Comparison of ENCODE assay signal across 9 cellular contexts in the genomic region with DNA sequence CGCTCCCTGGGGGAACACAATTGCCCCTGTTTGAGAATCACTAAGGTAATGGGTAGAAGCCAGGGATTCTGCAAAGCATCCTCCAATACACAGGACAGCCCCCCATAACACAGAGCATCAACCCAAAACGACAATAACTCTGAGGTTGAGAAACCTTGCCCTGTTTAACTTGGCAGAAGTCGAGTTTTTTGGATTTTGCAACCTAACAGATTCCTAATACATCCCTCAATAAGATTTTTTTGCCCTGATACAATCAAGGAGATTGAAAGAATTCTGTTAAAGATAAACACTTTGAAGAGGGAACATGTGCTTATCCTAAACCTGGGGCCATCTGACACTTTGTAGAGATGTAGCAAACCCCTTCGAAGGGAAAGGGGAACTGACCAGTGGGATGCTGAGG.
"Had no signal": no experiment of that assay in that cellular context is flagged by ENCODE, and none has a peak within 500 bp of the region (broad histone marks: within the 10 kb centered on the region; RNA-seq: fewer than 3 reads in every experiment).

No MANE protein-coding gene starts in this region.

- H3K4me3 ChIP-seq: GM23248, K562 had no signal

- DNase-seq: GM23248, GOT3, H9, HCEC 1CT, KG1 had no signal

- H3K27ac ChIP-seq: GM23248, HL-60 had no signal

- H3K9ac ChIP-seq: GM23248 had no signal

- FAIRE-seq: H54, HepG2, K562 had no signal

- H2AFZ ChIP-seq: GM23248 had no signal

- ATAC-seq: HepG2, K562 had no signal
